Comparison of ENCODE assay signal across 23 cellular contexts in the genomic region with DNA sequence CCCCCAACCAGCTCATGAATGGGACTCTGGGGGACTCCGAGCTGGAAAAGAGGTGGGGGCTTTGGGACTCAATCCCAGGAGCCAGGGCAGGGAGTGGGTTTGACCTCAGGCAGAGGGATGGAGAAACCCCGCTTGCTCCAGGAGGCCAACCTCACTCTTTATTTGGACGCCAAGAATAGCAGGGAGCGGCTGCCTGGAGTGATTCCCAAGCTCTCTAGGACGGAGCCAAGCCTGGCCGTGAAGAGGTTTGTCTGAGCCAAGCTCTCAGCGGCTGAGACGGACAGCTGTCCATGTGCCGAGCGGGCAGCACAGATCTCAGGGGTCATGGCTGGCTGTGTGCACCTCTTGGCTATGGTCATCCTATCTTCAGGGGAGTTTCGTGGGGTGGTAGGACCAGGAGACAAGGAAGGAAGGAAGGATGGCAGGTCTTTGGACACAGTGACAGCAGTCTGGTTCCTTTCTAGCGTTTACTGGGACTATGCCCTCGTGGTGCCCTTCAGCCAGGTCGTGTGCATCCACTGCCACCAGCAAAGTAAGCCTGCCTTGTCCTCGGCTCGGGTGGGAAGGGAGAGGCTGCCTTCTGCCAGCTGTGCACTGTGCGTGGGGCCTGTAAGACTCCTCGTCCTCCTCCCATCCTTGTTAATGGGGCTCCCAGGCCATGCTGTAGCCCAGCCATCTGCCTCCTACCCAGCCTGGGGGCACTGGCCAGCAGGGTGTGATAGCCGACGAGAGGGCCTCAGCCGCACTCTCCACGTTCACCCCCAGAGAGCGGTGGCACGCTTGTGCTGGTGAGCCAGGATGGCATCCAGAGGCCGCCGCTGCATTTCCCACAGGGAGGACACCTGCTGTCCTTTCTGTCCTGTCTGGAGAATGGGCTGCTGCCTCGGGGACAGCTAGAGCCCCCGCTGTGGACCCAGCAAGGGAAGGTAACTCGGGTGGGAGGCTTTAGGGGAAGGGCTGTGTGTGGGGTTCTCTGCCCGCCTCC. TPM values are rescaled to one million over a fixed set of nuclear protein-coding genes. Genes with fewer than 3 reads are reported as not detected.
A peak's percentile ranks its signal among the peaks of the same experiment; 100 is the strongest.
DNase-seq lines count a peak whose midpoint lies in the region; ATAC-seq and TF ChIP-seq lines count a peak whose summit lies in the region.
"Had no signal": no experiment of that assay in that cellular context is flagged by ENCODE, and none has a peak within 500 bp of the region (broad histone marks: within the 10 kb centered on the region; RNA-seq: fewer than 3 reads in every experiment).

No MANE protein-coding gene starts in this region.

- H3K4me3 ChIP-seq in upper lobe of right lung: no peak overlapping the region
- H3K4me3 ChIP-seq: cardiac muscle cell, pancreas, right lobe of liver, SK-N-MC, transverse colon had no signal

- no peak overlapping the region for H3K27ac ChIP-seq in upper lobe of right lung
- H3K27ac ChIP-seq: cardiac muscle cell, pancreas, right lobe of liver, SK-N-MC, transverse colon had no signal

- DNase-seq in astrocyte of the hippocampus (ENCODE audit: low read depth, low spot score) (peak; percentile 69), Right ventricle myocardium superior (peak; percentile 78), medulla oblongata (ENCODE audit: extremely low spot score) (peak; percentile 40), upper lobe of right lung (peak; percentile 61), SHP77 (lab: John Stamatoyannopoulos, UW) (no peak)
- no peak for DNase-seq in stimulated activated CD4-positive, alpha-beta T cell treated with anti-CD3 and anti-CD28 coated beads, Interleukin-15, amount 100 ng/mL, for 24 hours
- DNase-seq: activated CD4-positive, alpha-beta T cell treated with anti-CD3 and anti-CD28 coated beads for 36 hours; activated naive CD4-positive, alpha-beta T cell treated with anti-CD3 and anti-CD28 coated beads for 36 hours; activated T-cell treated with anti-CD3 and anti-CD28 coated beads, Interleukin-2, amount 50 U/mL, for 24 hours; CD4-positive, alpha-beta memory T cell; DMS 273 treated with DMSO at 0.1 percent for 48 hours; IMR-90; left colon; NCI-H2081 treated with DMSO at 0.1 percent for 48 hours; NK-92 treated with Interleukin-12 subunit alpha and Interleukin-12 subunit beta, amount 100 ng/mL, for 24 hours; right lobe of liver; T-helper 17 cell; transverse colon had no signal

- intact Hi-C loops in Right ventricle myocardium superior (cut with DNase I) (no loop called here), upper lobe of right lung (cut with DNase I) (no loop called here)

- no peaks in the 10 kb centered on the region for H3K4me1 ChIP-seq in upper lobe of right lung
- H3K4me1 ChIP-seq: pancreas, right lobe of liver had no signal

- no peaks in the 10 kb centered on the region for H3K27me3 ChIP-seq in upper lobe of right lung
- H3K27me3 ChIP-seq: cardiac muscle cell, pancreas, right lobe of liver, transverse colon had no signal

- H3K9me3 ChIP-seq in upper lobe of right lung: no peaks in the 10 kb centered on the region
- H3K9me3 ChIP-seq: pancreas, right lobe of liver, transverse colon had no signal

- TF ChIP-seq CTCF in upper lobe of right lung (IDR thresholded peaks at IDR 0.05): no peak

- peaks cover 36% of the 10 kb centered on the region for H3K36me3 ChIP-seq in upper lobe of right lung
- H3K36me3 ChIP-seq: cardiac muscle cell, transverse colon had no signal

- peak; percentile 80 for ATAC-seq in Right ventricle myocardium superior (ENCODE audit: poor library complexity)
- ATAC-seq in upper lobe of right lung: peak; percentile 19
- ATAC-seq in GM18498 (IDR thresholded peaks at IDR 0.05; ENCODE audit: unreplicated experiment): no peak
- ATAC-seq: activated CD4-positive, alpha-beta T cell treated with anti-CD3 and anti-CD28 coated beads for 36 hours; left colon; natural killer cell treated with Interleukin-12 subunit alpha and Interleukin-12 subunit beta and Interleukin-15 and Interleukin-18, amount 100 ng/mL, for 72 hours; pancreas; T-helper 17 cell had no signal

RNA-seq across cellular contexts. Expression of a gene that starts 27.1 kb away (rescaled TPM):
- total RNA-seq in Right ventricle myocardium superior (23.0 TPM), upper lobe of right lung (55.0 TPM)

RNA-seq across cellular contexts. Expression of a gene that starts 28.2 kb away (rescaled TPM):
- total RNA-seq in Right ventricle myocardium superior (19.4 TPM), upper lobe of right lung (17.7 TPM)

RNA-seq across cellular contexts. Expression of a gene that starts 36.4 kb away (rescaled TPM):
- total RNA-seq in Right ventricle myocardium superior: 10.1 TPM
- 32.7 TPM for total RNA-seq in upper lobe of right lung

Comparison
In these comparisons a context has a peak if more than half of its experiments do, and no peak if none do; other contexts are left out.
1. DNase-seq: peak in astrocyte of the hippocampus (single experiment), Right ventricle myocardium superior (single experiment), medulla oblongata (single experiment) and upper lobe of right lung (single experiment); none in SHP77 (0 of 2) and stimulated activated CD4-positive, alpha-beta T cell treated with anti-CD3 and anti-CD28 coated beads, Interleukin-15, amount 100 ng/mL, for 24 hours (single experiment).